ENCODE assay signal across 8 cellular contexts in the genomic region with DNA sequence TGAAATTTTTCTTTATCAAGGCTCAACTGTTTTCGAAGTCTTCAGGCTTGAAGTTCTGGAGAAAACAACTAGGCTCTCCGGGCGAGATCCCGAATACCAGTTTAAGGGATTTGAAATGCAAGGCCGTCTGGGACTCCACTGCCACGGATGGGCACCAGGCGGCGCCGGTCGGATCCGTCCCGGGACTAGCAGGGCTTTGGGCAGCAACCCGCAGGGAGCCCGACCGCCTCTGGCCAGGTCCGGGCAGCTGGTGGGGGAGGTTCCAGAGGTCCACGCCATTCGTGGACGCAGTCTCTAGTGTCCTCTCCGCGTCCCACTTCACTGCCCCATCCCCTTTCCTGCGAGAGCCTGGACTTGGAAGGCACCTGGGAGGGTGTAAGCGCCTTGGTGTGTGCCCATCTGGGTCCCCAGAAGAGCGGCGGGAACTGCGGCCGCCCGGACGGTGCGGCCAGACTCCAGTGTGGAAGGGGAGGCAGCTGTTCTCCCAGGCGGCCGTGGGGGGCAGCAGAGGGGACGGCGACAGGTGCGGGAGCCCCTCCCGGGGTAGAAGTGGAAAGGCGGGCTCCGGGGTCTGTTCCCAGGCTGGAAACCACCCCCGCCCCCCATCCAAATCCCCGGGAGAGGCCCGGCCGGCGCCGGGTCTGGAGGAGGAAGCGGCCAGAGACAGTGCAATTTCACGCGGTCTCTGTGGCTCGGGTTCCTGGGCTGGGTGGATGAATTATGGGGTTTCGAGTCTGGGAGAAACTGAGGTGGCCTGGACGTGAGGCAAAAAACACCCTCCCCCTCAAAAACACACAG. TPM values are rescaled to one million over a fixed set of nuclear protein-coding genes. Genes with fewer than 3 reads are reported as not detected.
DNase-seq lines count a peak whose midpoint lies in the region; ATAC-seq and TF ChIP-seq lines count a peak whose summit lies in the region.

No MANE protein-coding gene starts in this region.

- H3K36me3 Mint-ChIP-seq in neural progenitor cell = no peaks in the 10 kb centered on the region

- H3K9ac ChIP-seq in IMR-90 (ENCODE audit: low read depth, low read length) (peak overlapping the region; percentile 66; the same call in 1 of the 2 replicates), neural progenitor cell (no peak overlapping the region)

- peak overlapping the region; percentile 100 for H2AFZ ChIP-seq in IMR-90 (replicated peaks; ENCODE audit: low read length, poor library complexity)
- peak overlapping the region; percentile 98 for H2AFZ ChIP-seq in neural progenitor cell (replicated peaks)

- H3K9me3 Mint-ChIP-seq in neural progenitor cell = peaks cover 6% of the 10 kb centered on the region

- no peak overlapping the region for H2AK5ac ChIP-seq in IMR-90 (ENCODE audit: low read depth, low read length)

- 0 out of 2 replicates have a peak, but pooled peaks cover 3% of the 10 kb centered on the region for H3K9me1 ChIP-seq in IMR-90 (ENCODE audit: insufficient read depth, low read length)

- intact Hi-C loops in IMR-90 (cut with micrococcal nuclease) = loop anchor here (1.0 to 2.0 kb wide), 2 partner anchors 25 to 32 kb away; partner anchors contain the start of gene PA2G4

- H3K4me1 ChIP-seq in IMR-90 (ENCODE audit: control insufficient read depth, insufficient read depth, low read length) (peaks cover 4% of the 10 kb centered on the region; the same call in 1 of the 2 replicates), SJCRH30 (peaks cover 25% of the 10 kb centered on the region), gastroesophageal sphincter (peaks cover 0 to 22% (median 6%) of the 10 kb centered on the region in 3 donors), neural progenitor cell (peaks cover 16% of the 10 kb centered on the region), thymus (ENCODE audit: control insufficient read depth, insufficient read depth, low read length) (peaks cover 16% of the 10 kb centered on the region)

- H3K14ac ChIP-seq in IMR-90 (replicated peaks; ENCODE audit: low read depth, low read length) = 0 out of 2 replicates have a peak overlapping the region, but pooled peaks have one; percentile 61

- no peak for TF ChIP-seq EP300 in gastroesophageal sphincter (IDR thresholded peaks at IDR 0.05)

- H4K91ac ChIP-seq in IMR-90 (ENCODE audit: insufficient read depth, low read depth, low read length) = no peak overlapping the region; the same call in 1 of the 2 replicates

- peak overlapping the region; percentile 85 for H2AK9ac ChIP-seq in IMR-90 (replicated peaks; ENCODE audit: low read depth, low read length, poor library complexity)

- peak overlapping the region in 1 of 2 experiments; percentile 90; a peak in 2 of 4 replicates for H4K8ac ChIP-seq in IMR-90 (ENCODE audit: low read depth in 2 of 2, low read length in 2 of 2)

- peak overlapping the region; percentile 49 for H2BK5ac ChIP-seq in IMR-90 (ENCODE audit: low read depth, low read length, poor library complexity, severe bottlenecking)

- H3K18ac ChIP-seq in IMR-90 (ENCODE audit: low read depth, low read length) = no peak overlapping the region

- in situ Hi-C loops in IMR-90 (cut with MboI; ENCODE audit: low sequenced_read_pairs) = no loop called here

- TF ChIP-seq RAD21 in IMR-90 (IDR thresholded peaks at IDR 0.05; ENCODE audit: low read length) = peak; percentile 53

- DNase-seq in AG08396 (ENCODE audit: low spot score) (peak; percentile 92), IMR-90 (peak; percentile 74), SJCRH30 (peak; percentile 95 to 97), neural progenitor cell (ENCODE audit: low spot score) (peak; percentile 92)
- DNase-seq in activated naive CD4-positive, alpha-beta T cell treated with anti-CD3 and anti-CD28 coated beads, Interleukin-2, amount 50 U/mL, for 16 hours = peak; percentile 58

- peak overlapping the region; percentile 76; the same call in 1 of the 2 replicates for H3K4ac ChIP-seq in IMR-90 (ENCODE audit: low read depth, low read length)

- H3K56ac ChIP-seq in IMR-90 (ENCODE audit: extremely low read depth, insufficient read depth, low read length) = no peak overlapping the region

- H3K4me3 Mint-ChIP-seq in neural progenitor cell = peak overlapping the region; percentile 89

- peaks cover 27% of the 10 kb centered on the region for H3F3A ChIP-seq in neural progenitor cell (ENCODE audit: low read depth)

- H3K27me3 ChIP-seq in IMR-90 (ENCODE audit: control insufficient read depth, insufficient read depth, low read length) = peaks cover 38% of the 10 kb centered on the region
- H3K27me3 ChIP-seq in SJCRH30 = no peaks in the 10 kb centered on the region
- H3K27me3 ChIP-seq in gastroesophageal sphincter = peaks cover 22% of the 10 kb centered on the region
- H3K27me3 ChIP-seq in neural progenitor cell = peaks cover 25% of the 10 kb centered on the region
- peaks cover 25% of the 10 kb centered on the region for H3K27me3 ChIP-seq in thymus (ENCODE audit: control insufficient read depth, insufficient read depth)

- H3K4me2 ChIP-seq in IMR-90 (ENCODE audit: low read depth, low read length) = peak overlapping the region; percentile 96
- H3K4me2 ChIP-seq in neural progenitor cell = peak overlapping the region; percentile 98

- POLR2A ChIA-PET in IMR-90 (lab: Charles Lee; ENCODE audit: unreplicated experiment) = no interaction called here

- H2BK120ac ChIP-seq in IMR-90 (ENCODE audit: low read depth, low read length) = no peak overlapping the region; the same call in 1 of the 2 replicates

- H4K20me1 ChIP-seq in IMR-90 (ENCODE audit: insufficient read depth, low read length) (no peaks in the 10 kb centered on the region; the same call in 1 of the 2 replicates), neural progenitor cell (ENCODE audit: low read depth) (no peaks in the 10 kb centered on the region)

- peak overlapping the region; percentile 47; the same call in 1 of the 2 replicates for H3K27ac ChIP-seq in IMR-90 (ENCODE audit: insufficient read depth, low read length)
- H3K27ac ChIP-seq in SJCRH30 = peak overlapping the region; percentile 97
- H3K27ac ChIP-seq in gastroesophageal sphincter = peak overlapping the region in 3 of 4 donors; percentile 73 to 77 (median 76)
- no peak overlapping the region for H3K27ac ChIP-seq in neural progenitor cell
- H3K27ac ChIP-seq in thymus (ENCODE audit: low read depth) = no peak overlapping the region

- BruUV-seq in IMR-90 (replicated peaks; lab: Mats Ljungman, UMichigan) = no TSS peak

- peak; percentile 69 for TF ChIP-seq CTCF in IMR-90 (conservative IDR thresholded peaks at IDR 0.05; ENCODE audit: low read depth, low read length)
- peak; percentile 66 to 79 (median 74) for TF ChIP-seq CTCF in gastroesophageal sphincter (IDR thresholded peaks at IDR 0.05)
- TF ChIP-seq CTCF in neural progenitor cell (IDR thresholded peaks at IDR 0.05) = peak; percentile 64

- no peaks in the 10 kb centered on the region for H3K79me1 ChIP-seq in IMR-90 (ENCODE audit: low read depth in 1 of 2, low read length in 2 of 2)

- WGBS in IMR-90 (ENCODE audit: extremely low coverage in 2 of 2, insufficient read length in 1 of 2), 2 experiments = 13% methylated on average over 3 of the region's 50 CpGs; no CpG with 5 or more reads in 1 of the 2 experiments
- WGBS in gastroesophageal sphincter (ENCODE audit: low coverage in 1 of 2), 2 donors = 1% methylated on average over 10 of the region's 50 CpGs; no CpG with 5 or more reads in 1 of the 2 donors
- WGBS in thymus = 7% methylated on average over 50 of the region's 50 CpGs

- H3K79me2 ChIP-seq in neural progenitor cell (ENCODE audit: low read depth) = no peaks in the 10 kb centered on the region

- no peak overlapping the region for H4K5ac ChIP-seq in IMR-90 (ENCODE audit: low read depth, low read length)

- TF ChIP-seq POLR2A in IMR-90 (IDR thresholded peaks at IDR 0.05; ENCODE audit: low read depth, low read length) (no peak), gastroesophageal sphincter (IDR thresholded peaks at IDR 0.05) (no peak)

- peaks cover 23% of the 10 kb centered on the region for H3K27me3 Mint-ChIP-seq in neural progenitor cell (ENCODE audit: insufficient read depth, low read depth)

- H3K36me3 ChIP-seq in IMR-90 (ENCODE audit: control insufficient read depth, insufficient read depth, low read length) = no peaks in the 10 kb centered on the region
- no peaks in the 10 kb centered on the region for H3K36me3 ChIP-seq in SJCRH30
- H3K36me3 ChIP-seq in gastroesophageal sphincter = no peaks in the 10 kb centered on the region
- H3K36me3 ChIP-seq in neural progenitor cell = no peaks in the 10 kb centered on the region
- no peaks in the 10 kb centered on the region for H3K36me3 ChIP-seq in thymus (ENCODE audit: control insufficient read depth, insufficient read depth)

- H3K4me1 Mint-ChIP-seq in neural progenitor cell = peaks cover 8% of the 10 kb centered on the region

- no peak overlapping the region; the same call in 2 of the 3 replicates for H2BK15ac ChIP-seq in IMR-90 (ENCODE audit: low read depth, low read length)

- CTCF ChIA-PET in IMR-90 (lab: Yijun Ruan, JAX) = interaction anchor here (0.6 to 1.4 kb wide), 6 partner anchors 22 to 142 kb away, joined by 3 to 4 read pairs (median 4); partner anchors contain the start of genes RPL41 and ZC3H10

- no peaks in the 10 kb centered on the region for H3K9me3 ChIP-seq in IMR-90 (ENCODE audit: control insufficient read depth, insufficient read depth, low read length)
- H3K9me3 ChIP-seq in SJCRH30 (replicated peaks) = no peaks in the 10 kb centered on the region
- no peaks in the 10 kb centered on the region for H3K9me3 ChIP-seq in gastroesophageal sphincter
- no peaks in the 10 kb centered on the region for H3K9me3 ChIP-seq in neural progenitor cell (ENCODE audit: low read depth)
- H3K9me3 ChIP-seq in thymus (ENCODE audit: control insufficient read depth) = no peaks in the 10 kb centered on the region

- ATAC-seq in GM18907 (IDR thresholded peaks at IDR 0.05; ENCODE audit: unreplicated experiment) (peak; percentile 54), IMR-90 (ENCODE audit: low read depth) (peak; percentile 90), gastroesophageal sphincter (peak; percentile 91)

- no peak overlapping the region; the same call in 1 of the 2 replicates for H2BK20ac ChIP-seq in IMR-90 (ENCODE audit: low read depth, low read length)

- peak overlapping the region; percentile 67 for H3K4me3 ChIP-seq in IMR-90 (ENCODE audit: insufficient read depth, low read depth, low read length)
- peak overlapping the region; percentile 86 for H3K4me3 ChIP-seq in SJCRH30
- H3K4me3 ChIP-seq in gastroesophageal sphincter = peak overlapping the region; percentile 35 to 58
- H3K4me3 ChIP-seq in neural progenitor cell = peak overlapping the region; percentile 75
- H3K4me3 ChIP-seq in thymus (ENCODE audit: low read length) = peak overlapping the region; percentile 53

- H3K23ac ChIP-seq in IMR-90 (ENCODE audit: low read depth, low read length) = peak overlapping the region; percentile 84; the same call in 1 of the 2 replicates

- H3K27ac Mint-ChIP-seq in neural progenitor cell = peak overlapping the region; percentile 66

- dilution Hi-C loops in IMR-90 (cut with HindIII; ENCODE audit: low sequenced_read_pairs, unreplicated experiment) = no loop called here

RNA-seq across cellular contexts. Expression of gene ERBB3, which starts 0.8 kb away (rescaled TPM):
- total RNA-seq in IMR-90 (2012; rRNA removed) = 2.2 and 2.5 TPM in 2 replicates
- polyA plus RNA-seq in IMR-90 (2012; rRNA removed) = 1.4 and 1.5 TPM in 2 replicates
- polyA plus RNA-seq in IMR-90 (2012; cell fraction: cytosol; rRNA removed) = 0.76 and 1.7 TPM in 2 replicates
- polyA plus RNA-seq in IMR-90 (2012; cell fraction: nucleus; rRNA removed; ENCODE audit: low replicate concordance) = 0.81 and 1.8 TPM in 2 replicates
- total RNA-seq in SJCRH30 (2014; rRNA removed; shearing (Covaris generic)) = 38.0 and 38.8 TPM in 2 replicates
- total RNA-seq in gastroesophageal sphincter = 10 to 100 TPM; 17.3 to 41.1 (median 22.3) TPM
- total RNA-seq in neural progenitor cell (ENCODE audit: low replicate concordance) = 6.3 and 8.8 TPM in 2 replicates
- polyA plus RNA-seq in thymus = 4.3 TPM

RNA-seq across cellular contexts. Expression of gene PA2G4, which starts 25.2 kb away (rescaled TPM):
- total RNA-seq in IMR-90 (2012; rRNA removed) (198 and 251 TPM in 2 replicates), gastroesophageal sphincter (100 to 1,000 TPM in 3 of 4 donors, 10 to 100 TPM in 1; 99.4 to 115 (median 110) TPM), neural progenitor cell (ENCODE audit: low replicate concordance) (168 and 242 TPM in 2 replicates)
- polyA plus RNA-seq in IMR-90 (2012; rRNA removed) (158 and 166 TPM in 2 replicates), thymus (67.9 TPM)
- polyA plus RNA-seq in IMR-90 (2012; cell fraction: cytosol; rRNA removed) = 62.7 and 83.2 TPM in 2 replicates
- 31.0 and 112 TPM in 2 replicates for polyA plus RNA-seq in IMR-90 (2012; cell fraction: nucleus; rRNA removed; ENCODE audit: low replicate concordance)
- 342 and 348 TPM in 2 replicates for total RNA-seq in SJCRH30 (2014; rRNA removed; shearing (Covaris generic))

RNA-seq across cellular contexts. Expression of gene RPL41, which starts 37.3 kb away (rescaled TPM):
- total RNA-seq in IMR-90 (2012; rRNA removed) (1,119 and 1,341 TPM in 2 replicates), gastroesophageal sphincter (1,000 to 10,000 TPM; 1,487 to 4,346 (median 2,874) TPM), neural progenitor cell (ENCODE audit: low replicate concordance) (3,372 and 3,805 TPM in 2 replicates)
- polyA plus RNA-seq in IMR-90 (2012; rRNA removed) (8,623 and 9,394 TPM in 2 replicates), thymus (5,569 TPM)
- 2,295 and 6,760 TPM in 2 replicates for polyA plus RNA-seq in IMR-90 (2012; cell fraction: cytosol; rRNA removed)
- polyA plus RNA-seq in IMR-90 (2012; cell fraction: nucleus; rRNA removed; ENCODE audit: low replicate concordance) = 409 and 2,237 TPM in 2 replicates
- total RNA-seq in SJCRH30 (2014; rRNA removed; shearing (Covaris generic)) = 5,544 and 5,661 TPM in 2 replicates

RNA-seq across cellular contexts. Expression of gene RPS26, which starts 37.4 kb away (rescaled TPM):
- total RNA-seq in IMR-90 (2012; rRNA removed) (307 and 977 TPM in 2 replicates), gastroesophageal sphincter (1,000 to 10,000 TPM in 2 of 4 donors, 100 to 1,000 TPM in 2; 295 to 1,263 (median 759) TPM), neural progenitor cell (ENCODE audit: low replicate concordance) (721 and 819 TPM in 2 replicates)
- polyA plus RNA-seq in IMR-90 (2012; rRNA removed) (1,049 and 1,824 TPM in 2 replicates), thymus (2,654 TPM)
- 916 and 1,355 TPM in 2 replicates for polyA plus RNA-seq in IMR-90 (2012; cell fraction: cytosol; rRNA removed)
- 295 and 516 TPM in 2 replicates for polyA plus RNA-seq in IMR-90 (2012; cell fraction: nucleus; rRNA removed; ENCODE audit: low replicate concordance)
- total RNA-seq in SJCRH30 (2014; rRNA removed; shearing (Covaris generic)) = 229 and 271 TPM in 2 replicates

RNA-seq across cellular contexts. Expression of gene ZC3H10, which starts 38.9 kb away (rescaled TPM):
- total RNA-seq in IMR-90 (2012; rRNA removed) (3.3 and 3.6 TPM in 2 replicates), gastroesophageal sphincter (1 to 10 TPM; 5.0 to 7.4 (median 5.8) TPM), neural progenitor cell (ENCODE audit: low replicate concordance) (10.3 and 10.8 TPM in 2 replicates)
- polyA plus RNA-seq in IMR-90 (2012; rRNA removed) (1.1 and 1.5 TPM in 2 replicates), thymus (3.1 TPM)
- polyA plus RNA-seq in IMR-90 (2012; cell fraction: cytosol; rRNA removed) = 0.48 and 1.1 TPM in 2 replicates
- 1.7 and 2.8 TPM in 2 replicates for polyA plus RNA-seq in IMR-90 (2012; cell fraction: nucleus; rRNA removed; ENCODE audit: low replicate concordance)
- 5.5 and 5.8 TPM in 2 replicates for total RNA-seq in SJCRH30 (2014; rRNA removed; shearing (Covaris generic))

Comparison
In these comparisons a context has a peak if more than half of its experiments do, and no peak if none do; other contexts are left out.
1. H3K27ac ChIP-seq: peak in IMR-90 (single experiment), SJCRH30 (single experiment) and gastroesophageal sphincter (3 of 4); none in neural progenitor cell (single experiment) and thymus (single experiment).
2. Peak in every context shown above with its lines, with median percentiles within 50 percentile points of each other: DNase-seq, ATAC-seq, H3K4me3 ChIP-seq and CTCF ChIP-seq.